Comparison of ENCODE assay signal across 24 cellular contexts in the genomic region with DNA sequence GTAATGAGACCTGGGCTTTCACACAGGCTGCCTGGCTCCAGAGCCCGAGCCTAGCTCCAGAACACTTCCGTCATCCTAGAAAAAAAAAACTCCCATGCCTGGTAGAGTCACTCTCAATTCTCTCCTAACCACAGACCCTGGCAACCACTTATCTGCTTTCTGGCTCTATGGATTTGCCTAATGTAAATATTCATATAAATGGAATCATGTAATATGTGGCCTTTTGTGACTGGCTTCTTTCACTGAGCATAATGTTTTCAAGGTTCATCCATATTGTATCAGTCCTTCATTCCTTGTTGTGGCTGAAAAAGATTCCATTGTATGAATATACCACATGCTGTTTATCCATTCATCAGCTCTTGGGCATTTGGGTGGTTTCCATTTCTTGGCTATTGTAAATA.
DNase-seq lines count a peak whose midpoint lies in the region; ATAC-seq, FAIRE-seq and TF ChIP-seq lines count a peak whose summit lies in the region.
"Had no signal": no experiment of that assay in that cellular context is flagged by ENCODE, and none has a peak within 500 bp of the region (broad histone marks: within the 10 kb centered on the region; RNA-seq: fewer than 3 reads in every experiment).

No MANE protein-coding gene starts in this region.

- no peaks in the 10 kb centered on the region for H3K36me3 ChIP-seq in IMR-90 (ENCODE audit: control insufficient read depth, insufficient read depth, low read length)
- H3K36me3 ChIP-seq: cardiac muscle cell, Peyer's patch, uterus had no signal

- TF ChIP-seq EP300 in A549 (IDR thresholded peaks at IDR 0.05) = no peak

- H3K79me1 ChIP-seq in IMR-90 (ENCODE audit: low read depth in 1 of 2, low read length in 2 of 2) = peaks cover 0 to 10% of the 10 kb centered on the region in 2 experiments; a peak in 1 of 4 replicates

- no peak overlapping the region; the same call in 1 of the 2 replicates for H3K18ac ChIP-seq in IMR-90 (ENCODE audit: low read depth, low read length)

- H3K36me3 Mint-ChIP-seq in activated naive CD4-positive, alpha-beta T cell treated with anti-CD3 and anti-CD28 coated beads, Interleukin-2, amount 50 U/mL, for 72 hours = no peaks in the 10 kb centered on the region
- H3K36me3 Mint-ChIP-seq: natural killer cell treated with Interleukin-12 subunit alpha and Interleukin-12 subunit beta and Interleukin-15 and Interleukin-18, amount 100 ng/mL, for 72 hours had no signal

- H3K4me2 ChIP-seq in A549 (peak overlapping the region; percentile 25; the same call in 2 of the 3 replicates), IMR-90 (ENCODE audit: low read depth, low read length) (no peak overlapping the region; the same call in 1 of the 2 replicates)

- in situ Hi-C loops in IMR-90 (cut with MboI; ENCODE audit: low sequenced_read_pairs) = no loop called here
- in situ Hi-C loops in SK-MEL-5 (cut with HindIII; ENCODE audit: low pct_unique_long_range_greater_than_20kb, low sequenced_read_pairs) = no loop called here

- peak overlapping the region; percentile 74; the same call in 1 of the 2 replicates for H2AK5ac ChIP-seq in IMR-90 (ENCODE audit: low read depth, low read length)

- no peak overlapping the region for H2AK9ac ChIP-seq in IMR-90 (replicated peaks; ENCODE audit: low read depth, low read length, poor library complexity)

- H3K4me3 ChIP-seq in A549 (no peak overlapping the region), IMR-90 (ENCODE audit: insufficient read depth, low read depth, low read length) (no peak overlapping the region)
- H3K4me3 ChIP-seq: cardiac muscle cell, K562, lung, Peyer's patch, psoas muscle, uterus had no signal

- no peaks in the 10 kb centered on the region for H3K9me3 Mint-ChIP-seq in activated naive CD4-positive, alpha-beta T cell treated with anti-CD3 and anti-CD28 coated beads, Interleukin-2, amount 50 U/mL, for 72 hours
- H3K9me3 Mint-ChIP-seq: natural killer cell treated with Interleukin-12 subunit alpha and Interleukin-12 subunit beta and Interleukin-15 and Interleukin-18, amount 100 ng/mL, for 72 hours; stimulated activated naive CD8-positive, alpha-beta T cell treated with anti-CD3 and anti-CD28 coated beads, Interleukin-15, amount 100 ng/mL, for 72 hours had no signal

- H2BK120ac ChIP-seq in IMR-90 (ENCODE audit: low read depth, low read length) = peak overlapping the region; percentile 60

- peak overlapping the region; percentile 28 for H2AFZ ChIP-seq in IMR-90 (replicated peaks; ENCODE audit: low read length, poor library complexity)

- CTCF ChIA-PET in A549 (lab: Yijun Ruan, JAX) (interaction anchor here (1.4 kb wide), 2 partner anchors 10 to 14 kb away, joined by 3 to 6 read pairs; no protein-coding TSS in a partner anchor), IMR-90 (lab: Yijun Ruan, JAX) (no interaction called here)

- intact Hi-C loops in IMR-90 (cut with micrococcal nuclease) = loop anchor here (5.0 kb wide), 1 partner anchor 93 kb away; no protein-coding TSS in a partner anchor

- H2BK5ac ChIP-seq in IMR-90 (ENCODE audit: low read depth, low read length, poor library complexity, severe bottlenecking) = peak overlapping the region; percentile 59

- H3K4me1 ChIP-seq in A549 (peaks cover 78% of the 10 kb centered on the region), IMR-90 (ENCODE audit: control insufficient read depth, insufficient read depth, low read length) (peaks cover 10% of the 10 kb centered on the region; the same call in 1 of the 2 replicates)
- H3K4me1 ChIP-seq: Peyer's patch, uterus had no signal

- TF ChIP-seq RAD21 in A549 (conservative IDR thresholded peaks at IDR 0.05 in 1 of 2, IDR thresholded peaks at IDR 0.05 in 1 of 2) (no peak), IMR-90 (IDR thresholded peaks at IDR 0.05; ENCODE audit: low read length) (peak; percentile 1; the same call in 1 of the 2 replicates)

- no peak for FAIRE-seq in A549 (lab: Jason Lieb, UNC)
- FAIRE-seq: frontal cortex, GM12891, K562 had no signal

- H3K27ac ChIP-seq in A549 = peak overlapping the region; percentile 85 to 87
- H3K27ac ChIP-seq in IMR-90 (ENCODE audit: insufficient read depth, low read length) = no peak overlapping the region
- H3K27ac ChIP-seq: cardiac muscle cell, Peyer's patch, psoas muscle, uterus had no signal

- TF ChIP-seq CTCF in A549 (IDR thresholded peaks at IDR 0.05) (no peak), IMR-90 (conservative IDR thresholded peaks at IDR 0.05; ENCODE audit: low read depth, low read length) (no peak)

- H3K4ac ChIP-seq in IMR-90 (ENCODE audit: low read depth, low read length) = peak overlapping the region; percentile 83

- no peak overlapping the region for H4K5ac ChIP-seq in IMR-90 (ENCODE audit: low read depth, low read length)

- no peaks in the 10 kb centered on the region for H3K27me3 ChIP-seq in IMR-90 (ENCODE audit: control insufficient read depth, insufficient read depth, low read length)
- H3K27me3 ChIP-seq: cardiac muscle cell, Peyer's patch, uterus had no signal

- H3K9me3 ChIP-seq in A549 (no peaks in the 10 kb centered on the region), IMR-90 (ENCODE audit: control insufficient read depth, insufficient read depth, low read length) (no peaks in the 10 kb centered on the region)
- H3K9me3 ChIP-seq: Peyer's patch, psoas muscle, uterus had no signal

- H3K14ac ChIP-seq in IMR-90 (replicated peaks; ENCODE audit: low read depth, low read length) = peak overlapping the region; percentile 64

- H3K56ac ChIP-seq in IMR-90 (ENCODE audit: extremely low read depth, insufficient read depth, low read length) = peak overlapping the region; percentile 38; the same call in 1 of the 2 replicates

- H4K20me1 ChIP-seq in IMR-90 (ENCODE audit: insufficient read depth, low read length) = no peaks in the 10 kb centered on the region

- H3K9ac ChIP-seq in IMR-90 (ENCODE audit: low read depth, low read length) = no peak overlapping the region

- H3K27ac Mint-ChIP-seq in activated naive CD4-positive, alpha-beta T cell treated with anti-CD3 and anti-CD28 coated beads, Interleukin-2, amount 50 U/mL, for 72 hours = no peak overlapping the region
- H3K27ac Mint-ChIP-seq: natural killer cell treated with Interleukin-12 subunit alpha and Interleukin-12 subunit beta and Interleukin-15 and Interleukin-18, amount 100 ng/mL, for 72 hours had no signal

- peak overlapping the region; percentile 42; the same call in 1 of the 3 replicates for H2BK15ac ChIP-seq in IMR-90 (ENCODE audit: low read depth, low read length)

- DNase-seq in A549 (ENCODE audit: low read depth in 1 of 2, low spot score in 1 of 2) (no peak), IMR-90 (peak; percentile 85), SK-MEL-5 (ENCODE audit: low read depth, low spot score) (peak; percentile 57), fibroblast of peridontal ligament (ENCODE audit: extremely low read depth) (peak; percentile 83), LoVo (ENCODE audit: low spot score) (no peak)
- no peak for DNase-seq in activated naive CD4-positive, alpha-beta T cell treated with anti-CD3 and anti-CD28 coated beads, Interleukin-2, amount 50 U/mL, for 72 hours (ENCODE audit: low spot score in 2 of 2)
- DNase-seq: activated CD4-positive, CD25-positive, alpha-beta regulatory T cell; activated effector memory CD4-positive, alpha-beta T cell treated with anti-CD3 and anti-CD28 coated beads, Interleukin-2, amount 50 U/mL, for 16 hours; effector CD8-positive, alpha-beta T cell; NCI-H1436; NCI-H510A treated with DMSO at 0.1 percent for 48 hours; Peyer's patch; psoas muscle; stimulated activated CD4-positive, alpha-beta T cell treated with anti-CD3 and anti-CD28 coated beads, Interleukin-15, amount 100 ng/mL, for 24 hours; stimulated activated naive CD8-positive, alpha-beta T cell treated with anti-CD3 and anti-CD28 coated beads, Interleukin-15, amount 100 ng/mL, for 72 hours; uterus had no signal

- 66% methylated on average over 2 of the region's 2 CpGs for WGBS in A549 (ENCODE audit: missing lambda C conversion rate)
- WGBS in IMR-90 (ENCODE audit: extremely low coverage in 2 of 2, insufficient read length in 1 of 2), 2 experiments = no CpG with 5 or more reads among the region's 2 CpGs

- TF ChIP-seq POLR2A in A549 (IDR thresholded peaks at IDR 0.05; ENCODE audit: low read length) (no peak), IMR-90 (IDR thresholded peaks at IDR 0.05; ENCODE audit: low read depth, low read length) (no peak)

- H3K23ac ChIP-seq in IMR-90 (ENCODE audit: low read depth, low read length) = peak overlapping the region; percentile 74; the same call in 1 of the 2 replicates

- dilution Hi-C loops in IMR-90 (cut with HindIII; ENCODE audit: low sequenced_read_pairs, unreplicated experiment) = no loop called here

- POLR2A ChIA-PET in A549 (lab: Yijun Ruan, JAX) = interaction anchor here (0.9 kb wide), 1 partner anchor 50 kb away, joined by 4 read pairs; no protein-coding TSS in a partner anchor
- POLR2A ChIA-PET in IMR-90 (lab: Charles Lee; ENCODE audit: unreplicated experiment) = interaction anchor here (0.9 kb wide), 1 partner anchor 9 kb away, joined by 4 read pairs; no protein-coding TSS in a partner anchor

- no TSS peak for BruUV-seq in IMR-90 (replicated peaks; lab: Mats Ljungman, UMichigan)

- peaks cover 26% of the 10 kb centered on the region for H3K9me1 ChIP-seq in IMR-90 (ENCODE audit: insufficient read depth, low read length)

- no peak for ATAC-seq in A549
- peak; percentile 69 for ATAC-seq in IMR-90 (ENCODE audit: low read depth)
- ATAC-seq in activated naive CD4-positive, alpha-beta T cell treated with anti-CD3 and anti-CD28 coated beads, Interleukin-2, amount 50 U/mL, for 72 hours = no peak
- no peak for ATAC-seq in HG02759 (IDR thresholded peaks at IDR 0.05; ENCODE audit: unreplicated experiment)
- ATAC-seq in GM21381 (IDR thresholded peaks at IDR 0.05; ENCODE audit: unreplicated experiment) = no peak
- ATAC-seq: K562; natural killer cell treated with Interleukin-12 subunit alpha and Interleukin-12 subunit beta and Interleukin-15 and Interleukin-18, amount 100 ng/mL, for 72 hours; psoas muscle; stimulated activated naive CD8-positive, alpha-beta T cell treated with anti-CD3 and anti-CD28 coated beads, Interleukin-15, amount 100 ng/mL, for 72 hours had no signal

- peak overlapping the region; percentile 46 for H4K91ac ChIP-seq in IMR-90 (ENCODE audit: insufficient read depth, low read depth, low read length)

- H4K8ac ChIP-seq in IMR-90 (ENCODE audit: low read depth in 2 of 2, low read length in 2 of 2) = peak overlapping the region in 1 of 2 experiments; percentile 79; a peak in 3 of 4 replicates

- H2BK20ac ChIP-seq in IMR-90 (ENCODE audit: low read depth, low read length) = peak overlapping the region; percentile 77; the same call in 1 of the 2 replicates

TF ChIP-seq in A549, 52 proteins besides CTCF, POLR2A, EP300 and RAD21:
- TF ChIP-seq ZSCAN20 (CRISPR knock-in tag; IDR thresholded peaks at IDR 0.05) = no peak
- TF ChIP-seq FOSL2 (IDR thresholded peaks at IDR 0.05) = no peak
- TF ChIP-seq FOSL2 (CRISPR knock-in tag; IDR thresholded peaks at IDR 0.05) = 0 out of 2 replicates have a peak, but pooled peaks have one; percentile 13

TF ChIP-seq in IMR-90, 13 proteins besides CTCF, POLR2A, EP300 and RAD21:
- no peak for TF ChIP-seq MXI1 (IDR thresholded peaks at IDR 0.05; ENCODE audit: borderline replicate concordance, low read depth, low read length)
- 0 out of 2 replicates have a peak, but pooled peaks have one; percentile 30 for TF ChIP-seq BHLHE40 (IDR thresholded peaks at IDR 0.05; ENCODE audit: low read depth, low read length)
- TF ChIP-seq FOS (IDR thresholded peaks at IDR 0.05; ENCODE audit: low read depth, low read length) = 0 out of 2 replicates have a peak, but pooled peaks have one; percentile 21
TF ChIP-seq in IMR-90: peak in this region for 2.

Comparison
In these comparisons a context has a peak if more than half of its experiments do, and no peak if none do; other contexts are left out.
1. DNase-seq: peak in IMR-90 (single experiment), SK-MEL-5 (single experiment) and fibroblast of peridontal ligament (single experiment); none in A549 (0 of 2), activated naive CD4-positive, alpha-beta T cell treated with anti-CD3 and anti-CD28 coated beads, Interleukin-2, amount 50 U/mL, for 72 hours (0 of 2) and LoVo (single experiment).